In genomic region chr20:32553618-32554017, GRCh38 we compare ENCODE assay signal across 1 cellular context.
TF ChIP-seq lines count a peak whose summit lies in the region.

No MANE protein-coding gene starts in this region.

TF ChIP-seq in GM23338, 12 proteins besides CTCF, POLR2A, EP300 and RAD21 (continued from another document):
- TF ChIP-seq, protein P1, sequence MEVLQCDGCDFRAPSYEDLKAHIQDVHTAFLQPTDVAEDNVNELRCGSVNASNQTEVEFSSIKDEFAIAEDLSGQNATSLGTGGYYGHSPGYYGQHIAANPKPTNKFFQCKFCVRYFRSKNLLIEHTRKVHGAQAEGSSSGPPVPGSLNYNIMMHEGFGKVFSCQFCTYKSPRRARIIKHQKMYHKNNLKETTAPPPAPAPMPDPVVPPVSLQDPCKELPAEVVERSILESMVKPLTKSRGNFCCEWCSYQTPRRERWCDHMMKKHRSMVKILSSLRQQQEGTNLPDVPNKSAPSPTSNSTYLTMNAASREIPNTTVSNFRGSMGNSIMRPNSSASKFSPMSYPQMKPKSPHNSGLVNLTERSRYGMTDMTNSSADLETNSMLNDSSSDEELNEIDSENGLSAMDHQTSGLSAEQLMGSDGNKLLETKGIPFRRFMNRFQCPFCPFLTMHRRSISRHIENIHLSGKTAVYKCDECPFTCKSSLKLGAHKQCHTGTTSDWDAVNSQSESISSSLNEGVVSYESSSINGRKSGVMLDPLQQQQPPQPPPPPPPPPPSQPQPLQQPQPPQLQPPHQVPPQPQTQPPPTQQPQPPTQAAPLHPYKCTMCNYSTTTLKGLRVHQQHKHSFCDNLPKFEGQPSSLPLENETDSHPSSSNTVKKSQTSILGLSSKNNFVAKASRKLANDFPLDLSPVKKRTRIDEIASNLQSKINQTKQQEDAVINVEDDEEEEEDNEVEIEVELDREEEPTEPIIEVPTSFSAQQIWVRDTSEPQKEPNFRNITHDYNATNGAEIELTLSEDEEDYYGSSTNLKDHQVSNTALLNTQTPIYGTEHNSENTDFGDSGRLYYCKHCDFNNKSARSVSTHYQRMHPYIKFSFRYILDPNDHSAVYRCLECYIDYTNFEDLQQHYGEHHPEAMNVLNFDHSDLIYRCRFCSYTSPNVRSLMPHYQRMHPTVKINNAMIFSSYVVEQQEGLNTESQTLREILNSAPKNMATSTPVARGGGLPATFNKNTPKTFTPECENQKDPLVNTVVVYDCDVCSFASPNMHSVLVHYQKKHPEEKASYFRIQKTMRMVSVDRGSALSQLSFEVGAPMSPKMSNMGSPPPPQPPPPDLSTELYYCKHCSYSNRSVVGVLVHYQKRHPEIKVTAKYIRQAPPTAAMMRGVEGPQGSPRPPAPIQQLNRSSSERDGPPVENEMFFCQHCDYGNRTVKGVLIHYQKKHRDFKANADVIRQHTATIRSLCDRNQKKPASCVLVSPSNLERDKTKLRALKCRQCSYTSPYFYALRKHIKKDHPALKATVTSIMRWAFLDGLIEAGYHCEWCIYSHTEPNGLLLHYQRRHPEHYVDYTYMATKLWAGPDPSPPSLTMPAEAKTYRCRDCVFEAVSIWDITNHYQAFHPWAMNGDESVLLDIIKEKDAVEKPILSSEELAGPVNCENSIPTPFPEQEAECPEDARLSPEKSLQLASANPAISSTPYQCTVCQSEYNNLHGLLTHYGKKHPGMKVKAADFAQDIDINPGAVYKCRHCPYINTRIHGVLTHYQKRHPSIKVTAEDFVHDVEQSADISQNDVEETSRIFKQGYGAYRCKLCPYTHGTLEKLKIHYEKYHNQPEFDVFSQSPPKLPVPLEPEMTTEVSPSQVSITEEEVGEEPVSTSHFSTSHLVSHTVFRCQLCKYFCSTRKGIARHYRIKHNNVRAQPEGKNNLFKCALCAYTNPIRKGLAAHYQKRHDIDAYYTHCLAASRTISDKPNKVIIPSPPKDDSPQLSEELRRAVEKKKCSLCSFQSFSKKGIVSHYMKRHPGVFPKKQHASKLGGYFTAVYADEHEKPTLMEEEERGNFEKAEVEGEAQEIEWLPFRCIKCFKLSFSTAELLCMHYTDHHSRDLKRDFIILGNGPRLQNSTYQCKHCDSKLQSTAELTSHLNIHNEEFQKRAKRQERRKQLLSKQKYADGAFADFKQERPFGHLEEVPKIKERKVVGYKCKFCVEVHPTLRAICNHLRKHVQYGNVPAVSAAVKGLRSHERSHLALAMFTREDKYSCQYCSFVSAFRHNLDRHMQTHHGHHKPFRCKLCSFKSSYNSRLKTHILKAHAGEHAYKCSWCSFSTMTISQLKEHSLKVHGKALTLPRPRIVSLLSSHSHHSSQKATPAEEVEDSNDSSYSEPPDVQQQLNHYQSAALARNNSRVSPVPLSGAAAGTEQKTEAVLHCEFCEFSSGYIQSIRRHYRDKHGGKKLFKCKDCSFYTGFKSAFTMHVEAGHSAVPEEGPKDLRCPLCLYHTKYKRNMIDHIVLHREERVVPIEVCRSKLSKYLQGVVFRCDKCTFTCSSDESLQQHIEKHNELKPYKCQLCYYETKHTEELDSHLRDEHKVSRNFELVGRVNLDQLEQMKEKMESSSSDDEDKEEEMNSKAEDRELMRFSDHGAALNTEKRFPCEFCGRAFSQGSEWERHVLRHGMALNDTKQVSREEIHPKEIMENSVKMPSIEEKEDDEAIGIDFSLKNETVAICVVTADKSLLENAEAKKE (CRISPR knock-in tag; IDR thresholded peaks at IDR 0.05), result no peak
- TF ChIP-seq JUNB (IDR thresholded peaks at IDR 0.05; ENCODE audit: unreplicated experiment) (no peak), NANOG (IDR thresholded peaks at IDR 0.05; ENCODE audit: borderline replicate concordance) (no peak), ZNF114 (CRISPR knock-in tag; IDR thresholded peaks at IDR 0.05) (no peak), EZH2phosphoT487 (IDR thresholded peaks at IDR 0.05; ENCODE audit: unreplicated experiment) (no peak)
